ENCODE assay signal across 16 cellular contexts in genomic region chr2:99635710-99636431, GRCh38.
DNase-seq lines count a peak whose midpoint lies in the region; ATAC-seq and TF ChIP-seq lines count a peak whose summit lies in the region.
"Had no signal": no experiment of that assay in that cellular context is flagged by ENCODE, and none has a peak within 500 bp of the region (broad histone marks: within the 10 kb centered on the region; RNA-seq: fewer than 3 reads in every experiment).

No MANE protein-coding gene starts in this region.

- H3F3A ChIP-seq in DOHH2 (ENCODE audit: control insufficient read depth, insufficient read depth), result peaks cover 43% of the 10 kb centered on the region

- no peak for TF ChIP-seq EP300 in sigmoid colon (IDR thresholded peaks at IDR 0.05)

- TF ChIP-seq CTCF in DOHH2 (IDR thresholded peaks at IDR 0.05; ENCODE audit: low read depth, low read length, poor library complexity, severe bottlenecking) (no peak), body of pancreas (IDR thresholded peaks at IDR 0.05) (no peak), sigmoid colon (IDR thresholded peaks at IDR 0.05) (no peak)

- peaks cover 71% of the 10 kb centered on the region for H3K4me1 ChIP-seq in DOHH2 (ENCODE audit: control insufficient read depth, low read length)
- peaks cover 6% of the 10 kb centered on the region for H3K4me1 ChIP-seq in body of pancreas
- peaks cover 18% of the 10 kb centered on the region for H3K4me1 ChIP-seq in right cardiac atrium (ENCODE audit: control insufficient read depth, insufficient read depth, low read length)
- peaks cover 0 to 27% (median 20%) of the 10 kb centered on the region in 4 donors for H3K4me1 ChIP-seq in sigmoid colon
- H3K4me1 ChIP-seq: Caco-2 had no signal

- peak; percentile 35 for ATAC-seq in body of pancreas
- ATAC-seq in right cardiac atrium, result peak; percentile 88
- no peak for ATAC-seq in HG02759 (IDR thresholded peaks at IDR 0.05; ENCODE audit: unreplicated experiment)
- ATAC-seq in HG03342 (IDR thresholded peaks at IDR 0.05; ENCODE audit: unreplicated experiment), result no peak
- ATAC-seq: GM23338 had no signal

- H3K36me3 ChIP-seq in DOHH2 (ENCODE audit: control insufficient read depth, low read length) (peaks cover 44% of the 10 kb centered on the region), body of pancreas (replicated peaks in 1 of 2; ENCODE audit: insufficient read depth in 1 of 2, low read depth in 2 of 2) (no peaks in the 10 kb centered on the region), sigmoid colon (no peaks in the 10 kb centered on the region)

- 75 to 82% methylated on average over 2 to 6 of the region's 6 CpGs for WGBS in body of pancreas, 2 donors
- 56% methylated on average over 6 of the region's 6 CpGs for WGBS in right cardiac atrium
- WGBS in sigmoid colon, 2 donors, result 88 to 90% methylated on average over 6 of the region's 6 CpGs

- intact Hi-C loops in body of pancreas (cut with DNase I) (no loop called here), right cardiac atrium (cut with DNase I) (no loop called here), sigmoid colon (cut with DNase I) (no loop called here)

- DNase-seq in body of pancreas (peak; percentile 19 to 36 (median 31)), right cardiac atrium (peak; percentile 92 to 96 (median 93)), sigmoid colon (peak; percentile 91), retina (no peak), DMS53 treated with DMSO at 0.1 percent for 48 hours (lab: John Stamatoyannopoulos, UW; ENCODE audit: unreplicated experiment) (no peak)
- DNase-seq: ACHN; activated CD4-positive, alpha-beta memory T cell treated with anti-CD3 and anti-CD28 coated beads for 36 hours; Caco-2; effector CD4-positive, alpha-beta T cell; mesendoderm; NCI-H2171; stimulated activated CD4-positive, alpha-beta T cell treated with anti-CD3 and anti-CD28 coated beads, Interleukin-2, amount 100 ng/mL, for 48 hours had no signal

- peak overlapping the region; percentile 95 for H3K4me2 ChIP-seq in DOHH2 (ENCODE audit: low read length)
- H3K4me2 ChIP-seq: GM23338 had no signal

- no peaks in the 10 kb centered on the region for H4K20me1 ChIP-seq in DOHH2 (ENCODE audit: control insufficient read depth, insufficient read depth, low read depth, low read length)

- H3K9me3 ChIP-seq in DOHH2 (ENCODE audit: control insufficient read depth, insufficient read depth, low read length) (peaks cover 31% of the 10 kb centered on the region), body of pancreas (peaks cover 0 to 5% (median 0%) of the 10 kb centered on the region in 3 donors), right cardiac atrium (ENCODE audit: control insufficient read depth, low read length) (no peaks in the 10 kb centered on the region), sigmoid colon (no peaks in the 10 kb centered on the region)
- H3K9me3 ChIP-seq: Caco-2 had no signal

- H3K9me2 ChIP-seq in DOHH2 (replicated peaks; ENCODE audit: control insufficient read depth, low read length), result no peaks in the 10 kb centered on the region

- TF ChIP-seq POLR2A in body of pancreas (IDR thresholded peaks at IDR 0.05) (no peak), sigmoid colon (IDR thresholded peaks at IDR 0.05) (no peak)

- peak overlapping the region; percentile 66 for H3K4me3 ChIP-seq in DOHH2 (ENCODE audit: low read length)
- H3K4me3 ChIP-seq in body of pancreas, result no peak overlapping the region
- H3K4me3 ChIP-seq in right cardiac atrium (ENCODE audit: low read length), result no peak overlapping the region
- no peak overlapping the region for H3K4me3 ChIP-seq in sigmoid colon
- H3K4me3 ChIP-seq: GM23338 had no signal

- H3K27me3 ChIP-seq in DOHH2 (ENCODE audit: control insufficient read depth, low read length), result no peaks in the 10 kb centered on the region
- no peaks in the 10 kb centered on the region for H3K27me3 ChIP-seq in body of pancreas
- no peaks in the 10 kb centered on the region for H3K27me3 ChIP-seq in right cardiac atrium (ENCODE audit: control insufficient read depth, insufficient read depth)
- H3K27me3 ChIP-seq in sigmoid colon, result no peaks in the 10 kb centered on the region

- H3K79me2 ChIP-seq in DOHH2 (ENCODE audit: control insufficient read depth, low read length), result no peaks in the 10 kb centered on the region

- H3K27ac ChIP-seq in DOHH2 (ENCODE audit: low read depth, low read length) (peak overlapping the region; percentile 100), body of pancreas (no peak overlapping the region), right cardiac atrium (ENCODE audit: low read length) (peak overlapping the region; percentile 82), sigmoid colon (peak overlapping the region in 2 of 4 donors; percentile 38 to 58)

Comparison
In these comparisons a context has a peak if more than half of its experiments do, and no peak if none do; other contexts are left out.
1. H3K27ac ChIP-seq: peak in DOHH2 (single experiment) and right cardiac atrium (single experiment); none in body of pancreas (0 of 4).
2. ATAC-seq: peak in body of pancreas (single experiment) and right cardiac atrium (2 of 2); none in HG02759 (single experiment) and HG03342 (single experiment).
3. DNase-seq: peak in body of pancreas (4 of 4), right cardiac atrium (3 of 3) and sigmoid colon (single experiment); none in retina (single experiment) and DMS53 treated with DMSO at 0.1 percent for 48 hours (single experiment).